In the genomic region with DNA sequence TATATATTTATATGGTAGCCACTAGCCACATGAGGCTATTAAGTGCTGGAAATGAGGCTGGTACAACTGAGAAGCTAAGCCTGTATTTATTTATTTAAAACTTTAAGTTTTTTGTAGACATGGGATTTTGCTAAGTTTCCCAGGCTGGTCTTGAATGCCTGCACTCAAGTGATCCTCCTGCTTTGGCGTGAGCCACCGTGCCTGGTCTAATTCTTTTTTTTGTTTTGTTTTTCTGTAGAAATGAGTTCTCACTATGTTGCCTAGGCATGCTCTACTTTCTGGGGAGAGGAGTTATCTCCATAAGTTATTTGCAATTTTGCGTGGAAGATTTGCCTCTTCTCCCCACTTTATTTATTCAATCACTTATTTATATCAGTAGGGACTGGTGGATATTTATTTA, we compare ENCODE assay signal across 23 cellular contexts. TPM values are rescaled to one million over a fixed set of nuclear protein-coding genes. Genes with fewer than 3 reads are reported as not detected.
A peak's percentile ranks its signal among the peaks of the same experiment; 100 is the strongest.
DNase-seq lines count a peak whose midpoint lies in the region; ATAC-seq and TF ChIP-seq lines count a peak whose summit lies in the region.
"Had no signal": no experiment of that assay in that cellular context is flagged by ENCODE, and none has a peak within 500 bp of the region (broad histone marks: within the 10 kb centered on the region; RNA-seq: fewer than 3 reads in every experiment).

No MANE protein-coding gene starts in this region.

- ATAC-seq in CD4-positive, alpha-beta T cell (ENCODE audit: poor library complexity): no peak
- no peak for ATAC-seq in GM21786 (IDR thresholded peaks at IDR 0.05; ENCODE audit: unreplicated experiment)
- no peak for ATAC-seq in mucosa of descending colon
- ATAC-seq: GM12878, left colon had no signal

- no peaks in the 10 kb centered on the region for H3K36me3 ChIP-seq in mucosa of descending colon (ENCODE audit: low read depth)
- H3K36me3 ChIP-seq: upper lobe of left lung had no signal

- peak overlapping the region; percentile 4 for H3K4me3 Mint-ChIP-seq in CD4-positive, alpha-beta T cell
- H3K4me3 Mint-ChIP-seq in glutamatergic neuron (ENCODE audit: unreplicated experiment): no peak overlapping the region
- H3K4me3 Mint-ChIP-seq: B cell; T-helper 2 cell treated with Interferon-gamma antibody and Interleukin-4, amounts not matched to agents 5 μg/mL and 100 μg/mL, for 36 hours had no signal

- H3K27ac Mint-ChIP-seq in CD4-positive, alpha-beta T cell: peak overlapping the region; percentile 40
- peak overlapping the region; percentile 50 for H3K27ac Mint-ChIP-seq in glutamatergic neuron (ENCODE audit: unreplicated experiment)
- H3K27ac Mint-ChIP-seq: activated T-helper 2 cell treated with anti-CD3 and anti-CD28 coated beads, Interferon-gamma antibody, Interleukin-2, Interleukin-4, amounts not matched to agents 10 μg/mL and 5 μg/mL and 100 μg/mL, durations not matched to agents 14 hours and 24 hours and 36 hours; B cell; T-helper 2 cell treated with Interferon-gamma antibody and Interleukin-4, amounts not matched to agents 5 μg/mL and 100 μg/mL, for 36 hours had no signal

- peaks cover 20% of the 10 kb centered on the region for H3K4me1 Mint-ChIP-seq in CD4-positive, alpha-beta T cell (ENCODE audit: low read depth)
- H3K4me1 Mint-ChIP-seq in glutamatergic neuron (ENCODE audit: low read depth, unreplicated experiment): no peaks in the 10 kb centered on the region

- no peaks in the 10 kb centered on the region for H3K4me1 ChIP-seq in mucosa of descending colon (ENCODE audit: low read depth)

- H3K36me3 Mint-ChIP-seq in CD4-positive, alpha-beta T cell (ENCODE audit: low read depth): peaks cover 9% of the 10 kb centered on the region
- H3K36me3 Mint-ChIP-seq in glutamatergic neuron (ENCODE audit: unreplicated experiment): no peaks in the 10 kb centered on the region

- no peaks in the 10 kb centered on the region for H3K27me3 Mint-ChIP-seq in CD4-positive, alpha-beta T cell
- peaks cover 2% of the 10 kb centered on the region for H3K27me3 Mint-ChIP-seq in glutamatergic neuron (ENCODE audit: unreplicated experiment)
- H3K27me3 Mint-ChIP-seq: B cell had no signal

- no peak overlapping the region for H3K4me3 ChIP-seq in mucosa of descending colon
- H3K4me3 ChIP-seq: GM12878, skin epidermis, upper lobe of left lung had no signal

- CTCF ChIA-PET in CD4-positive, alpha-beta T cell (lab: Charles Lee): interaction anchor here (1.2 kb wide), 1 partner anchor 17 kb away, joined by 4 read pairs; no protein-coding TSS in a partner anchor

- no peak for TF ChIP-seq CTCF in CD4-positive, alpha-beta T cell (IDR thresholded peaks at IDR 0.05)
- TF ChIP-seq CTCF in glutamatergic neuron (IDR thresholded peaks at IDR 0.05; ENCODE audit: partially characterized antibody, unreplicated experiment): no peak
- no peak for TF ChIP-seq CTCF in mucosa of descending colon (IDR thresholded peaks at IDR 0.05)

- no peaks in the 10 kb centered on the region for H3K27me3 ChIP-seq in CD4-positive, alpha-beta T cell (ENCODE audit: control insufficient read depth, insufficient read depth, low read length)
- H3K27me3 ChIP-seq: upper lobe of left lung had no signal

- H3K9me3 Mint-ChIP-seq in CD4-positive, alpha-beta T cell: no peaks in the 10 kb centered on the region
- peaks cover 7% of the 10 kb centered on the region for H3K9me3 Mint-ChIP-seq in glutamatergic neuron (ENCODE audit: unreplicated experiment)
- H3K9me3 Mint-ChIP-seq: activated T-helper 2 cell treated with anti-CD3 and anti-CD28 coated beads, Interferon-gamma antibody, Interleukin-2, Interleukin-4, amounts not matched to agents 10 μg/mL and 5 μg/mL and 100 μg/mL, durations not matched to agents 14 hours and 24 hours and 36 hours; T-helper 2 cell treated with Interferon-gamma antibody and Interleukin-4, amounts not matched to agents 5 μg/mL and 100 μg/mL, for 36 hours had no signal

- intact Hi-C loops in CD4-positive, alpha-beta T cell (cut with DNase I, micrococcal nuclease): no loop called here
- intact Hi-C loops in mucosa of descending colon (cut with DNase I, micrococcal nuclease): no loop called here

- POLR2A ChIA-PET in CD4-positive, alpha-beta T cell (lab: Charles Lee): no interaction called here

- DNase-seq in DMS 273 (lab: John Stamatoyannopoulos, UW; ENCODE audit: unreplicated experiment): peak; percentile 18
- DNase-seq in DMS 273 treated with DMSO at 0.1 percent for 48 hours (lab: John Stamatoyannopoulos, UW): no peak
- DNase-seq in CD4-positive, alpha-beta T cell: no peak
- peak; percentile 73 for DNase-seq in NOMO-1 treated with DMSO at 0.1 percent for 48 hours (lab: John Stamatoyannopoulos, UW; ENCODE audit: unreplicated experiment)
- no peak for DNase-seq in glutamatergic neuron
- no peak for DNase-seq in foreskin melanocyte
- DNase-seq in mucosa of descending colon: no peak
- DNase-seq: 8988T; activated CD4-positive, alpha-beta T cell treated with anti-CD3 and anti-CD28 coated beads, Interleukin-2, amount 50 U/mL, for 4 hours; HCEC 1CT; left colon; mesenchymal stem cell; NCI-H146; NCI-H2171; NCI-H524 treated with DMSO at 0.1 percent for 48 hours; occipital lobe; upper lobe of left lung had no signal

- H3K9me3 ChIP-seq in CD4-positive, alpha-beta T cell (ENCODE audit: control insufficient read depth, low read length): no peaks in the 10 kb centered on the region
- H3K9me3 ChIP-seq in mucosa of descending colon: no peaks in the 10 kb centered on the region
- H3K9me3 ChIP-seq: upper lobe of left lung had no signal

- no peak overlapping the region for H3K27ac ChIP-seq in CD4-positive, alpha-beta T cell (ENCODE audit: low read depth, low read length)
- H3K27ac ChIP-seq: skin epidermis, upper lobe of left lung had no signal

RNA-seq across cellular contexts. Expression of gene SNRNP35, which starts 4.8 kb away (rescaled TPM):
- 10 to 100 TPM; 26.2 to 28.6 TPM for total RNA-seq in CD4-positive, alpha-beta T cell
- total RNA-seq in glutamatergic neuron (ENCODE audit: unreplicated experiment) (33.1 TPM), mucosa of descending colon (10 to 100 TPM; 20.8 to 26.3 (median 21.5) TPM)

RNA-seq across cellular contexts. Expression of gene RILPL2, which starts 16.7 kb away (rescaled TPM):
- 1 to 10 TPM; 4.9 to 5.5 TPM for total RNA-seq in CD4-positive, alpha-beta T cell
- total RNA-seq in glutamatergic neuron (ENCODE audit: unreplicated experiment): 0.10 TPM
- total RNA-seq in mucosa of descending colon: 1 to 10 TPM in 2 of 3 donors, under 1 TPM in 1; 0.72 to 4.3 (median 1.6) TPM

Comparison
In these comparisons a context has a peak if more than half of its experiments do, and no peak if none do; other contexts are left out.
1. DNase-seq: peak in DMS 273 (single experiment) and NOMO-1 treated with DMSO at 0.1 percent for 48 hours (single experiment); none in DMS 273 treated with DMSO at 0.1 percent for 48 hours (single experiment), CD4-positive, alpha-beta T cell (0 of 10), glutamatergic neuron (single experiment), foreskin melanocyte (single experiment) and mucosa of descending colon (0 of 3).